Comparison of ENCODE assay signal across 21 cellular contexts in genomic region chr6:13544454-13545186, GRCh38.
"Had no signal": no experiment of that assay in that cellular context is flagged by ENCODE, and none has a peak within 500 bp of the region (broad histone marks: within the 10 kb centered on the region; RNA-seq: fewer than 3 reads in every experiment).

No MANE protein-coding gene starts in this region.

- DNase-seq: activated CD4-positive, alpha-beta T cell treated with anti-CD3 and anti-CD28 coated beads, Interleukin-2, amount 10 ng/mL, durations not matched to agents 7 days and 5 days; activated CD8-positive, alpha-beta memory T cell treated with anti-CD3 and anti-CD28 coated beads, Interleukin-2, amount 50 U/mL, for 4 hours; activated naive CD4-positive, alpha-beta T cell treated with anti-CD3 and anti-CD28 coated beads for 36 hours; activated naive CD8-positive, alpha-beta T cell treated with anti-CD3 and anti-CD28 coated beads, Interleukin-2, amount 50 U/mL, for 24 hours; activated T-cell treated with anti-CD3 and anti-CD28 coated beads, Interleukin-2, amount 50 U/mL, for 4 hours; anterior cingulate cortex; central memory CD4-positive, alpha-beta T cell; dorsolateral prefrontal cortex; foreskin keratinocyte; hypothalamus; immature natural killer cell; kidney glomerular epithelial cell; nucleus accumbens; stimulated activated CD4-positive, alpha-beta T cell treated with anti-CD3 and anti-CD28 coated beads, Interleukin-1b, Interleukin-23, amount 100 ng/mL, for 48 hours; stimulated activated CD8-positive, alpha-beta memory T cell treated with anti-CD3 and anti-CD28 coated beads, Interleukin-4, amount 100 ng/mL, for 48 hours; stimulated activated naive CD4-positive, alpha-beta T cell had no signal

- H3K4me3 ChIP-seq: dorsolateral prefrontal cortex, lung had no signal

- H3K27ac ChIP-seq: dorsolateral prefrontal cortex, foreskin keratinocyte had no signal

- H3K27me3 ChIP-seq: dorsolateral prefrontal cortex, foreskin keratinocyte had no signal

- H3K27me3 Mint-ChIP-seq: activated CD4-positive, alpha-beta T cell treated with anti-CD3 and anti-CD28 coated beads, Interleukin-2, amount 10 ng/mL, durations not matched to agents 7 days and 5 days; activated naive CD8-positive, alpha-beta T cell treated with anti-CD3 and anti-CD28 coated beads, Interleukin-2, amount 50 U/mL, for 24 hours; natural killer cell treated with Interleukin-12 subunit alpha and Interleukin-12 subunit beta and Interleukin-15 and Interleukin-18, amount 100 ng/mL, for 72 hours had no signal

- H3K27ac Mint-ChIP-seq: activated CD4-positive, alpha-beta T cell treated with anti-CD3 and anti-CD28 coated beads, Interleukin-2, amount 10 ng/mL, durations not matched to agents 7 days and 5 days; activated naive CD4-positive, alpha-beta T cell treated with anti-CD3 and anti-CD28 coated beads for 36 hours; activated naive CD8-positive, alpha-beta T cell treated with anti-CD3 and anti-CD28 coated beads, Interleukin-2, amount 50 U/mL, for 24 hours; brain; immature natural killer cell; natural killer cell treated with Interleukin-12 subunit alpha and Interleukin-12 subunit beta and Interleukin-15 and Interleukin-18, amount 100 ng/mL, for 72 hours had no signal

- ATAC-seq: activated CD4-positive, CD25-positive, alpha-beta regulatory T cell treated with anti-CD3 and anti-CD28 coated beads, Interleukin-2, amount 50 U/mL, for 24 hours; activated naive CD8-positive, alpha-beta T cell treated with anti-CD3 and anti-CD28 coated beads, Interleukin-2, amount 50 U/mL, for 24 hours; activated T-cell treated with anti-CD3 and anti-CD28 coated beads, Interleukin-2, amount 50 U/mL, for 4 hours; foreskin keratinocyte; natural killer cell treated with Interleukin-12 subunit alpha and Interleukin-12 subunit beta and Interleukin-15 and Interleukin-18, amount 100 ng/mL, for 72 hours had no signal

- FAIRE-seq: colon had no signal

- H3K9me3 Mint-ChIP-seq: activated CD4-positive, alpha-beta T cell treated with anti-CD3 and anti-CD28 coated beads, Interleukin-2, amount 10 ng/mL, durations not matched to agents 7 days and 5 days; activated naive CD4-positive, alpha-beta T cell treated with anti-CD3 and anti-CD28 coated beads for 36 hours; activated naive CD8-positive, alpha-beta T cell treated with anti-CD3 and anti-CD28 coated beads, Interleukin-2, amount 50 U/mL, for 24 hours; activated T-cell treated with anti-CD3 and anti-CD28 coated beads, Interleukin-2, amount 50 U/mL, for 4 hours; immature natural killer cell; natural killer cell treated with Interleukin-12 subunit alpha and Interleukin-12 subunit beta and Interleukin-15 and Interleukin-18, amount 100 ng/mL, for 72 hours had no signal

- H3K4me1 Mint-ChIP-seq: activated CD4-positive, alpha-beta T cell treated with anti-CD3 and anti-CD28 coated beads, Interleukin-2, amount 10 ng/mL, durations not matched to agents 7 days and 5 days; activated naive CD8-positive, alpha-beta T cell treated with anti-CD3 and anti-CD28 coated beads, Interleukin-2, amount 50 U/mL, for 24 hours; brain; immature natural killer cell had no signal

- H3K4me3 Mint-ChIP-seq: activated CD4-positive, alpha-beta T cell treated with anti-CD3 and anti-CD28 coated beads, Interleukin-2, amount 10 ng/mL, durations not matched to agents 7 days and 5 days; activated naive CD4-positive, alpha-beta T cell treated with anti-CD3 and anti-CD28 coated beads for 36 hours; activated naive CD8-positive, alpha-beta T cell treated with anti-CD3 and anti-CD28 coated beads, Interleukin-2, amount 50 U/mL, for 24 hours; activated T-cell treated with anti-CD3 and anti-CD28 coated beads, Interleukin-2, amount 50 U/mL, for 4 hours; brain; immature natural killer cell; natural killer cell treated with Interleukin-12 subunit alpha and Interleukin-12 subunit beta and Interleukin-15 and Interleukin-18, amount 100 ng/mL, for 72 hours had no signal

- H3K4me1 ChIP-seq: foreskin keratinocyte had no signal

- H3K36me3 Mint-ChIP-seq: brain; immature natural killer cell; natural killer cell treated with Interleukin-12 subunit alpha and Interleukin-12 subunit beta and Interleukin-15 and Interleukin-18, amount 100 ng/mL, for 72 hours had no signal
